28 cellular contexts compared by ENCODE assay signal in the genomic region with DNA sequence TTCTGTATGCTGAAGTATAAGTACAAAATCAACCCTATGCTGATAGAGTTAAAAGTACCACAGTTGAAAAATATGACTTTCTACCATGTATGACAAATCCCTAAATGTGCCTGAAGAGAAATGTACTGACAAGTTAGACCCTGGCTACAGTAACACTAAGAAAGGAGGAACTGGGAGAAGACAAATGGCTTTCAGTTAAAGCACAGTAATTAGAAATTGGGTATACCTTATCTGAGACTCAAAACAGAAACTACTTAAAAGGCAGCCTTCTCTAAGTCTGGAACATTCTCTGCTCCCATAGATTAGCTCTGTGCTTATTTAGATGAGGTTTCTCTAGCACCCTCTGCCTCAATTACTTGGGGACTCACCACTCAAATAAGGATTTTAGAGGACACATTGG.
A peak's percentile ranks its signal among the peaks of the same experiment; 100 is the strongest.
DNase-seq lines count a peak whose midpoint lies in the region; ATAC-seq, FAIRE-seq and TF ChIP-seq lines count a peak whose summit lies in the region.
"Had no signal": no experiment of that assay in that cellular context is flagged by ENCODE, and none has a peak within 500 bp of the region (broad histone marks: within the 10 kb centered on the region; RNA-seq: fewer than 3 reads in every experiment).

No MANE protein-coding gene starts in this region.

- H3K27ac ChIP-seq in astrocyte (ENCODE audit: low read depth, low read length): no peak overlapping the region
- H3K27ac ChIP-seq: 22Rv1, BLaER1, GM23248, PC-9 had no signal

- H3K4me1 ChIP-seq in astrocyte (ENCODE audit: insufficient read depth, low read length): no peaks in the 10 kb centered on the region
- H3K4me1 ChIP-seq: BLaER1, Caco-2 had no signal

- no peaks in the 10 kb centered on the region for H4K20me1 ChIP-seq in astrocyte (ENCODE audit: insufficient read depth, low read length)
- H4K20me1 ChIP-seq: BLaER1 had no signal

- no peaks in the 10 kb centered on the region for H3K27me3 ChIP-seq in astrocyte (ENCODE audit: insufficient read depth, low read length)

- H3K4me2 ChIP-seq in astrocyte (ENCODE audit: low read length): no peak overlapping the region
- H3K4me2 ChIP-seq: BLaER1, PC-9 had no signal

- no peaks in the 10 kb centered on the region for H3K4me1 Mint-ChIP-seq in astrocyte (ENCODE audit: low read depth, unreplicated experiment)
- H3K4me1 Mint-ChIP-seq: CD4-positive, alpha-beta memory T cell; T-helper 17 cell had no signal

- no peak overlapping the region for H3K27ac Mint-ChIP-seq in astrocyte (ENCODE audit: unreplicated experiment)
- H3K27ac Mint-ChIP-seq: CD4-positive, alpha-beta memory T cell; HFFc6; T-helper 17 cell had no signal

- no peak overlapping the region for H3K4me3 ChIP-seq in astrocyte (ENCODE audit: insufficient read depth, low read depth, low read length)
- H3K4me3 ChIP-seq: BLaER1, GM23248, PC-9 had no signal

- no peak overlapping the region for H3K4me3 Mint-ChIP-seq in astrocyte (ENCODE audit: unreplicated experiment)
- H3K4me3 Mint-ChIP-seq: CD4-positive, alpha-beta memory T cell; H9; HFFc6; T-helper 17 cell had no signal

- no peaks in the 10 kb centered on the region for H3K9me3 ChIP-seq in astrocyte (ENCODE audit: insufficient read depth, low read depth, low read length)
- H3K9me3 ChIP-seq: BLaER1, Caco-2 had no signal

- peak; percentile 55 for ATAC-seq in GM21786 (IDR thresholded peaks at IDR 0.05; ENCODE audit: unreplicated experiment)
- ATAC-seq: T-helper 17 cell had no signal

- no peaks in the 10 kb centered on the region for H3K9me3 Mint-ChIP-seq in astrocyte (ENCODE audit: unreplicated experiment)
- H3K9me3 Mint-ChIP-seq: H9, HFFc6 had no signal

- H3K79me2 ChIP-seq in astrocyte (ENCODE audit: insufficient read depth, low read length): no peaks in the 10 kb centered on the region

- no peak overlapping the region for H2AFZ ChIP-seq in astrocyte (ENCODE audit: low read depth, low read length)
- H2AFZ ChIP-seq: GM23248, PC-9 had no signal

- TF ChIP-seq CTCF in astrocyte (IDR thresholded peaks at IDR 0.05; ENCODE audit: insufficient read depth, low read depth, low read length) (no peak), D721Med (IDR thresholded peaks at IDR 0.05; ENCODE audit: insufficient read depth, missing control alignments) (no peak)

- H3K36me3 Mint-ChIP-seq in astrocyte (ENCODE audit: low read depth, unreplicated experiment): no peaks in the 10 kb centered on the region
- H3K36me3 Mint-ChIP-seq: CD4-positive, alpha-beta memory T cell had no signal

- no peaks in the 10 kb centered on the region for H3K36me3 ChIP-seq in astrocyte (ENCODE audit: insufficient read depth, low read length)
- H3K36me3 ChIP-seq: BLaER1 had no signal

- DNase-seq in NOMO-1 treated with DMSO at 0.1 percent for 48 hours (lab: John Stamatoyannopoulos, UW; ENCODE audit: unreplicated experiment) (peak; percentile 1), NOMO-1 treated with dmso at 0.1 percent for 144 hours (lab: John Stamatoyannopoulos, UW; ENCODE audit: unreplicated experiment) (no peak), astrocyte (ENCODE audit: low read depth) (no peak), D721Med (ENCODE audit: insufficient read length, low spot score) (no peak), mucosa of gallbladder (ENCODE audit: low spot score) (no peak), SW480 (ENCODE audit: low spot score) (no peak), NCI-H2081 (lab: John Stamatoyannopoulos, UW) (no peak)
- DNase-seq: ACHN; Caco-2; CD4-positive, alpha-beta memory T cell; DMS153; GM23248; H9; HFFc6; KG1; NCI-H1092; NCI-H1436 treated with DMSO at 0.1 percent for 48 hours; NCI-H1930; NCI-H2227 treated with DMSO at 0.1 percent for 48 hours; NCI-H510A; NCI-H774; PC-9; RPMI8226; SHP77; T-helper 17 cell had no signal

- H3K27me3 Mint-ChIP-seq in astrocyte (ENCODE audit: low read depth, unreplicated experiment): no peaks in the 10 kb centered on the region
- H3K27me3 Mint-ChIP-seq: CD4-positive, alpha-beta memory T cell had no signal

- H3K9ac ChIP-seq in astrocyte (ENCODE audit: low read length): no peak overlapping the region
- H3K9ac ChIP-seq: BLaER1, GM23248 had no signal

- FAIRE-seq in astrocyte (lab: Jason Lieb, UNC) (peak; percentile 67), D721Med (lab: Jason Lieb, UNC) (no peak)
